ENCODE assay signal across 1 cellular context in the genomic region with DNA sequence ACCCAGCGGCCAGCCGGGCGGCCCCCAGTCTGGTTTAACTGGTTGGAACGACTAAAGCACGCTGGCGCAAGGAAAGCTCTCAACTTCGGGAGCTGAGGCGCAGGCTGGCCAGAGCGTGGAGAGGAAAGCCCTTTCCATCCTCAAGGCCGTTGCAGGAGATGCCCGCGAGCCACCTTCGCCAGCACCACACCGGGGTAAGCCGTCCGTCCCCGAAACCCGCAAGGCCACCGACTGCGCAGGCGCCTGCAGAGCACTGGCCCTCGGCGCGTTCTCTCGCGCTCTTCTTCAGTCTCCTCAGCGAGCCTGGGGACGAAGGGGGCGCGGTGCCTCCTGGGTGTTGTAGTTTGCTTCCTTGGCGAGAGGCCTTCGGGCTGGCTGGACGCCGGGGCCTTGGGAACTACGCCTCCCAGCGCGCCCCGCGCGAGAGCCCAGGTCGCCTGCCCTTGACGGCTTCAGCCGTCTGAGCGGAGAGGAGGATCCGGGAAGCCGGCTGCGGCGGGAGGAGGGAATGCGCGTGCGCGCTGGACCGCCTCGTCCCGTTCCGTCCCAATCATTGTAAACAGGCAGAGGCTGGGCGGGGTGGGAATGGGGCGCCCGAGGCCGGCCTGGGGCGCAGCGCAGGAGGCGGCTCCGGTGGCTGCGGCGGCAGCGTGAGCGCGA.
TF ChIP-seq lines count a peak whose summit lies in the region.

Gene RALBP1 (plus strand): TSS at position 531 of the 660 bp plus-strand sequence. CDS start 37,533 bp downstream, outside the sequence.

TF ChIP-seq in HepG2, 621 proteins besides CTCF, POLR2A, EP300 and RAD21 (continued from another document and continues in another):
- TF ChIP-seq DZIP1 (CRISPR knock-in tag; IDR thresholded peaks at IDR 0.05) (no peak; the same call in 1 of the 2 replicates), PTBP1 (IDR thresholded peaks at IDR 0.05; ENCODE audit: low read depth, low read length, poor library complexity, severe bottlenecking) (no peak), FOXJ3 (CRISPR knock-in tag; IDR thresholded peaks at IDR 0.05; ENCODE audit: borderline replicate concordance) (peak; percentile 14; the same call in 1 of the 2 replicates), ZFY (CRISPR knock-in tag; IDR thresholded peaks at IDR 0.05) (peak; percentile 76), NFE2L2 (IDR thresholded peaks at IDR 0.05; ENCODE audit: low read length) (no peak), ZBTB3 (CRISPR knock-in tag; IDR thresholded peaks at IDR 0.05; ENCODE audit: borderline replicate concordance, low read depth) (no peak), ZBTB4 (CRISPR knock-in tag; IDR thresholded peaks at IDR 0.05; ENCODE audit: borderline replicate concordance) (no peak), ZSCAN12 (CRISPR knock-in tag; IDR thresholded peaks at IDR 0.05) (no peak), HNRNPL (IDR thresholded peaks at IDR 0.05; ENCODE audit: low read depth, low read length) (peak; percentile 72), ZNF20 (CRISPR knock-in tag; IDR thresholded peaks at IDR 0.05) (no peak), SCMH1 (CRISPR knock-in tag; IDR thresholded peaks at IDR 0.05; ENCODE audit: borderline replicate concordance) (no peak), ISL2 (CRISPR knock-in tag; IDR thresholded peaks at IDR 0.05) (no peak; the same call in 1 of the 2 replicates), NAIF1 (CRISPR knock-in tag; IDR thresholded peaks at IDR 0.05; ENCODE audit: borderline replicate concordance) (no peak), SP5 (CRISPR knock-in tag; IDR thresholded peaks at IDR 0.05; ENCODE audit: borderline replicate concordance, low read depth) (no peak; the same call in 1 of the 2 replicates), SNAI1 (CRISPR knock-in tag; IDR thresholded peaks at IDR 0.05; ENCODE audit: borderline replicate concordance) (no peak), ONECUT2 (CRISPR knock-in tag; IDR thresholded peaks at IDR 0.05) (no peak), KLF13 (CRISPR knock-in tag; IDR thresholded peaks at IDR 0.05) (no peak), PCBP1 (IDR thresholded peaks at IDR 0.05; ENCODE audit: borderline replicate concordance, low read depth, low read length) (peak; percentile 73; the same call in 1 of the 2 replicates), ZNF484 (CRISPR knock-in tag; IDR thresholded peaks at IDR 0.05; ENCODE audit: borderline replicate concordance, low read depth) (no peak), ELK4 (CRISPR knock-in tag; IDR thresholded peaks at IDR 0.05; ENCODE audit: borderline replicate concordance) (no peak), KDM5B (CRISPR knock-in tag; IDR thresholded peaks at IDR 0.05; ENCODE audit: borderline replicate concordance) (no peak; the same call in 1 of the 2 replicates), NFKB2 (CRISPR knock-in tag; IDR thresholded peaks at IDR 0.05; ENCODE audit: borderline replicate concordance) (no peak), ZNF746 (CRISPR knock-in tag; IDR thresholded peaks at IDR 0.05) (no peak), TOPORS (CRISPR knock-in tag; IDR thresholded peaks at IDR 0.05) (peak; percentile 10; the same call in 1 of the 2 replicates), ZFP36 (IDR thresholded peaks at IDR 0.05; ENCODE audit: borderline replicate concordance, low read depth, low read length, partially characterized antibody) (no peak), ZNF549 (CRISPR knock-in tag; IDR thresholded peaks at IDR 0.05) (no peak)
- TF ChIP-seq, protein P1, sequence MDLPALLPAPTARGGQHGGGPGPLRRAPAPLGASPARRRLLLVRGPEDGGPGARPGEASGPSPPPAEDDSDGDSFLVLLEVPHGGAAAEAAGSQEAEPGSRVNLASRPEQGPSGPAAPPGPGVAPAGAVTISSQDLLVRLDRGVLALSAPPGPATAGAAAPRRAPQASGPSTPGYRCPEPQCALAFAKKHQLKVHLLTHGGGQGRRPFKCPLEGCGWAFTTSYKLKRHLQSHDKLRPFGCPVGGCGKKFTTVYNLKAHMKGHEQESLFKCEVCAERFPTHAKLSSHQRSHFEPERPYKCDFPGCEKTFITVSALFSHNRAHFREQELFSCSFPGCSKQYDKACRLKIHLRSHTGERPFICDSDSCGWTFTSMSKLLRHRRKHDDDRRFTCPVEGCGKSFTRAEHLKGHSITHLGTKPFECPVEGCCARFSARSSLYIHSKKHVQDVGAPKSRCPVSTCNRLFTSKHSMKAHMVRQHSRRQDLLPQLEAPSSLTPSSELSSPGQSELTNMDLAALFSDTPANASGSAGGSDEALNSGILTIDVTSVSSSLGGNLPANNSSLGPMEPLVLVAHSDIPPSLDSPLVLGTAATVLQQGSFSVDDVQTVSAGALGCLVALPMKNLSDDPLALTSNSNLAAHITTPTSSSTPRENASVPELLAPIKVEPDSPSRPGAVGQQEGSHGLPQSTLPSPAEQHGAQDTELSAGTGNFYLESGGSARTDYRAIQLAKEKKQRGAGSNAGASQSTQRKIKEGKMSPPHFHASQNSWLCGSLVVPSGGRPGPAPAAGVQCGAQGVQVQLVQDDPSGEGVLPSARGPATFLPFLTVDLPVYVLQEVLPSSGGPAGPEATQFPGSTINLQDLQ (CRISPR knock-in tag; IDR thresholded peaks at IDR 0.05) = no peak
- TF ChIP-seq, protein P2, sequence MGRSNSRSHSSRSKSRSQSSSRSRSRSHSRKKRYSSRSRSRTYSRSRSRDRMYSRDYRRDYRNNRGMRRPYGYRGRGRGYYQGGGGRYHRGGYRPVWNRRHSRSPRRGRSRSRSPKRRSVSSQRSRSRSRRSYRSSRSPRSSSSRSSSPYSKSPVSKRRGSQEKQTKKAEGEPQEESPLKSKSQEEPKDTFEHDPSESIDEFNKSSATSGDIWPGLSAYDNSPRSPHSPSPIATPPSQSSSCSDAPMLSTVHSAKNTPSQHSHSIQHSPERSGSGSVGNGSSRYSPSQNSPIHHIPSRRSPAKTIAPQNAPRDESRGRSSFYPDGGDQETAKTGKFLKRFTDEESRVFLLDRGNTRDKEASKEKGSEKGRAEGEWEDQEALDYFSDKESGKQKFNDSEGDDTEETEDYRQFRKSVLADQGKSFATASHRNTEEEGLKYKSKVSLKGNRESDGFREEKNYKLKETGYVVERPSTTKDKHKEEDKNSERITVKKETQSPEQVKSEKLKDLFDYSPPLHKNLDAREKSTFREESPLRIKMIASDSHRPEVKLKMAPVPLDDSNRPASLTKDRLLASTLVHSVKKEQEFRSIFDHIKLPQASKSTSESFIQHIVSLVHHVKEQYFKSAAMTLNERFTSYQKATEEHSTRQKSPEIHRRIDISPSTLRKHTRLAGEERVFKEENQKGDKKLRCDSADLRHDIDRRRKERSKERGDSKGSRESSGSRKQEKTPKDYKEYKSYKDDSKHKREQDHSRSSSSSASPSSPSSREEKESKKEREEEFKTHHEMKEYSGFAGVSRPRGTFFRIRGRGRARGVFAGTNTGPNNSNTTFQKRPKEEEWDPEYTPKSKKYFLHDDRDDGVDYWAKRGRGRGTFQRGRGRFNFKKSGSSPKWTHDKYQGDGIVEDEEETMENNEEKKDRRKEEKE (IDR thresholded peaks at IDR 0.05) = no peak
- TF ChIP-seq, protein P3, sequence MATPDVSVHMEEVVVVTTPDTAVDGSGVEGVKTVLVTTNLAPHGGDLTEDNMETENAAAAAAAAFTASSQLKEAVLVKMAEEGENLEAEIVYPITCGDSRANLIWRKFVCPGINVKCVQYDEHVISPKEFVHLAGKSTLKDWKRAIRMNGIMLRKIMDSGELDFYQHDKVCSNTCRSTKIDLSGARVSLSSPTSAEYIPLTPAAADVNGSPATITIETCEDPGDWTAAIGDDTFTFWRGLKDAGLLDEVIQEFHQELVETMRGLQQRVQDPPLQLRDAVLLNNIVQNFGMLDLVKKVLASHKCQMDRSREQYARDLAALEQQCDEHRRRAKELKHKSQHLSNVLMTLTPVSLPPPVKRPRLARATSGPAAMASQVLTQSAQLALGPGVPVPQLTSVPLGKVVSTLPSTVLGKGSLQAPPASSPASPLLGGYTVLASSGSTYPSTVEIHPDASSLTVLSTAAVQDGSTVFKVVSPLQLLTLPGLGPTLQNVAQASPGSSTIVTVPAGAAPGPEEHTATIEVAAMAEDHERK (CRISPR knock-in tag; IDR thresholded peaks at IDR 0.05; ENCODE audit: low read depth) = peak; percentile 79
- TF ChIP-seq, protein P4, sequence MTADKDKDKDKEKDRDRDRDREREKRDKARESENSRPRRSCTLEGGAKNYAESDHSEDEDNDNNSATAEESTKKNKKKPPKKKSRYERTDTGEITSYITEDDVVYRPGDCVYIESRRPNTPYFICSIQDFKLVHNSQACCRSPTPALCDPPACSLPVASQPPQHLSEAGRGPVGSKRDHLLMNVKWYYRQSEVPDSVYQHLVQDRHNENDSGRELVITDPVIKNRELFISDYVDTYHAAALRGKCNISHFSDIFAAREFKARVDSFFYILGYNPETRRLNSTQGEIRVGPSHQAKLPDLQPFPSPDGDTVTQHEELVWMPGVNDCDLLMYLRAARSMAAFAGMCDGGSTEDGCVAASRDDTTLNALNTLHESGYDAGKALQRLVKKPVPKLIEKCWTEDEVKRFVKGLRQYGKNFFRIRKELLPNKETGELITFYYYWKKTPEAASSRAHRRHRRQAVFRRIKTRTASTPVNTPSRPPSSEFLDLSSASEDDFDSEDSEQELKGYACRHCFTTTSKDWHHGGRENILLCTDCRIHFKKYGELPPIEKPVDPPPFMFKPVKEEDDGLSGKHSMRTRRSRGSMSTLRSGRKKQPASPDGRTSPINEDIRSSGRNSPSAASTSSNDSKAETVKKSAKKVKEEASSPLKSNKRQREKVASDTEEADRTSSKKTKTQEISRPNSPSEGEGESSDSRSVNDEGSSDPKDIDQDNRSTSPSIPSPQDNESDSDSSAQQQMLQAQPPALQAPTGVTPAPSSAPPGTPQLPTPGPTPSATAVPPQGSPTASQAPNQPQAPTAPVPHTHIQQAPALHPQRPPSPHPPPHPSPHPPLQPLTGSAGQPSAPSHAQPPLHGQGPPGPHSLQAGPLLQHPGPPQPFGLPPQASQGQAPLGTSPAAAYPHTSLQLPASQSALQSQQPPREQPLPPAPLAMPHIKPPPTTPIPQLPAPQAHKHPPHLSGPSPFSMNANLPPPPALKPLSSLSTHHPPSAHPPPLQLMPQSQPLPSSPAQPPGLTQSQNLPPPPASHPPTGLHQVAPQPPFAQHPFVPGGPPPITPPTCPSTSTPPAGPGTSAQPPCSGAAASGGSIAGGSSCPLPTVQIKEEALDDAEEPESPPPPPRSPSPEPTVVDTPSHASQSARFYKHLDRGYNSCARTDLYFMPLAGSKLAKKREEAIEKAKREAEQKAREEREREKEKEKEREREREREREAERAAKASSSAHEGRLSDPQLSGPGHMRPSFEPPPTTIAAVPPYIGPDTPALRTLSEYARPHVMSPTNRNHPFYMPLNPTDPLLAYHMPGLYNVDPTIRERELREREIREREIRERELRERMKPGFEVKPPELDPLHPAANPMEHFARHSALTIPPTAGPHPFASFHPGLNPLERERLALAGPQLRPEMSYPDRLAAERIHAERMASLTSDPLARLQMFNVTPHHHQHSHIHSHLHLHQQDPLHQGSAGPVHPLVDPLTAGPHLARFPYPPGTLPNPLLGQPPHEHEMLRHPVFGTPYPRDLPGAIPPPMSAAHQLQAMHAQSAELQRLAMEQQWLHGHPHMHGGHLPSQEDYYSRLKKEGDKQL (CRISPR knock-in tag; IDR thresholded peaks at IDR 0.05; ENCODE audit: low read depth) = no peak
